Comparison of ENCODE assay signal across 11 cellular contexts in the genomic region with DNA sequence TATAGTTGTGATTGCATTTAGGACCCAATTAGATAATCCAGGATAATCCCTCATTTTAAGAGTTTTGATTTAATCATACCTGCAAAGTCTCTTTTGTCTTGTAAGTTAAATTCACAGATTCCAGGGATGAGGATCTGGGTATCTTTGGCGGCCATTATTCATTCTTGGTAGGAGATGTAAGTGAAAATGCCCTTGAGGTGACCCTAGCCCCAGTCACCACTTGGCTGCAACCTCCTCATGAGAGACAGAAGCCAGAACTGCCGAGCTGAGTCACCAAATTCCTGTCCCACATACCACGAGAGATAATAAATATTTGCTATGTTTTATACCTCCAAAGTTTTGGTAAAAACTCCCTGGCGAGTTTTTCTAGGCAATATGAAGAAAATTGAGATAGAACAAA.
DNase-seq lines count a peak whose midpoint lies in the region; ATAC-seq and TF ChIP-seq lines count a peak whose summit lies in the region.
"Had no signal": no experiment of that assay in that cellular context is flagged by ENCODE, and none has a peak within 500 bp of the region (broad histone marks: within the 10 kb centered on the region; RNA-seq: fewer than 3 reads in every experiment).

No MANE protein-coding gene starts in this region.

- H3K4me1 Mint-ChIP-seq in MCF 10A (ENCODE audit: insufficient read depth, unreplicated experiment): peaks cover 6% of the 10 kb centered on the region

- no peaks in the 10 kb centered on the region for H3K9me3 ChIP-seq in breast epithelium
- H3K9me3 ChIP-seq in adrenal gland (replicated peaks in 1 of 3): no peaks in the 10 kb centered on the region
- H3K9me3 ChIP-seq in stomach smooth muscle (ENCODE audit: control insufficient read depth in 2 of 2, low read length in 2 of 2): no peaks in the 10 kb centered on the region

- H3K36me3 ChIP-seq in breast epithelium: no peaks in the 10 kb centered on the region
- no peaks in the 10 kb centered on the region for H3K36me3 ChIP-seq in adrenal gland (replicated peaks in 1 of 2)
- H3K36me3 ChIP-seq in stomach smooth muscle (ENCODE audit: control insufficient read depth in 2 of 2, insufficient read depth in 2 of 2, low read length in 2 of 2): no peaks in the 10 kb centered on the region

- no peaks in the 10 kb centered on the region for H3K36me3 Mint-ChIP-seq in MCF 10A (ENCODE audit: insufficient read depth, unreplicated experiment)

- no peak overlapping the region for H3K27ac ChIP-seq in breast epithelium
- H3K27ac ChIP-seq in adrenal gland: peak overlapping the region in 2 of 5 donors; percentile 10
- peak overlapping the region; percentile 12 for H3K27ac ChIP-seq in stomach smooth muscle (ENCODE audit: low read length)
- H3K27ac ChIP-seq: 22Rv1 had no signal

- DNase-seq in MCF 10A (ENCODE audit: unreplicated experiment) (peak; percentile 33), breast epithelium (ENCODE audit: low spot score in 2 of 2) (no peak), adrenal gland (peak in 6 of 7 donors; percentile 52 to 71 (median 62)), left ventricle myocardium superior (peak; percentile 38), NCI-H748 (lab: John Stamatoyannopoulos, UW; ENCODE audit: unreplicated experiment) (no peak)
- DNase-seq in activated T-cell treated with anti-CD3 and anti-CD28 coated beads, Interleukin-2, amount 50 U/mL, for 48 hours: no peak
- DNase-seq: NCI-H2081 treated with DMSO at 0.1 percent for 48 hours, RPMI8226 had no signal

- no peaks in the 10 kb centered on the region for H3K4me1 ChIP-seq in breast epithelium
- H3K4me1 ChIP-seq in adrenal gland (replicated peaks in 1 of 2): no peaks in the 10 kb centered on the region
- peaks cover 4% of the 10 kb centered on the region for H3K4me1 ChIP-seq in stomach smooth muscle (ENCODE audit: control insufficient read depth, insufficient read depth, low read length)

- POLR2A ChIA-PET in MCF 10A (lab: Yijun Ruan, JAX): interaction anchor here (0.7 to 1.2 kb wide), 4 partner anchors 11 to 27 kb away, joined by 3 read pairs; no protein-coding TSS in a partner anchor

- no peak overlapping the region for H3K27ac Mint-ChIP-seq in MCF 10A (ENCODE audit: low read depth, unreplicated experiment)

- H3K9me3 Mint-ChIP-seq in MCF 10A (ENCODE audit: unreplicated experiment): no peaks in the 10 kb centered on the region

- TF ChIP-seq POLR2A in breast epithelium (IDR thresholded peaks at IDR 0.05) (no peak), adrenal gland (IDR thresholded peaks at IDR 0.05) (no peak)

- 36 to 40% (median 40%) methylated on average over 4 of the region's 4 CpGs for WGBS in adrenal gland, 4 donors

- no TSS peak for BruUV-seq in MCF 10A (replicated peaks; lab: Mats Ljungman, UMichigan)

- no peak overlapping the region for H3K4me3 ChIP-seq in breast epithelium
- H3K4me3 ChIP-seq in adrenal gland: no peak overlapping the region
- H3K4me3 ChIP-seq in stomach smooth muscle (ENCODE audit: low read length in 2 of 2): no peak overlapping the region

- H3K27me3 ChIP-seq in breast epithelium: no peaks in the 10 kb centered on the region
- H3K27me3 ChIP-seq in adrenal gland: no peaks in the 10 kb centered on the region
- H3K27me3 ChIP-seq in stomach smooth muscle (ENCODE audit: control insufficient read depth in 1 of 2, insufficient read depth in 2 of 2, low read length in 2 of 2): no peaks in the 10 kb centered on the region

- no peak overlapping the region for H3K4me3 Mint-ChIP-seq in MCF 10A (ENCODE audit: unreplicated experiment)

- ATAC-seq in left ventricle myocardium superior (peak; percentile 82), HG02798 (IDR thresholded peaks at IDR 0.05; ENCODE audit: poor library complexity, unreplicated experiment) (no peak)

- no peak for TF ChIP-seq CTCF in MCF 10A (IDR thresholded peaks at IDR 0.05; ENCODE audit: unreplicated experiment)
- no peak for TF ChIP-seq CTCF in breast epithelium (IDR thresholded peaks at IDR 0.05)
- TF ChIP-seq CTCF in adrenal gland (IDR thresholded peaks at IDR 0.05): no peak

- H3K27me3 Mint-ChIP-seq in MCF 10A (ENCODE audit: insufficient read depth, unreplicated experiment): no peaks in the 10 kb centered on the region

- CTCF ChIA-PET in MCF 10A (lab: Yijun Ruan, JAX): interaction anchor here (0.6 kb wide), 1 partner anchor 332 kb away, joined by 4 read pairs; no protein-coding TSS in a partner anchor

- H3K9ac ChIP-seq in stomach smooth muscle (ENCODE audit: low read length in 2 of 2): no peak overlapping the region

- intact Hi-C loops in MCF 10A (cut with micrococcal nuclease) (no loop called here), breast epithelium (cut with DNase I; ENCODE audit: low total_unique reads) (no loop called here), adrenal gland (cut with DNase I) (no loop called here), left ventricle myocardium superior (cut with micrococcal nuclease) (no loop called here)

Comparison
In these comparisons a context has a peak if more than half of its experiments do, and no peak if none do; other contexts are left out.
1. DNase-seq: peak in MCF 10A (single experiment), adrenal gland (6 of 7) and left ventricle myocardium superior (single experiment); none in breast epithelium (0 of 2), activated T-cell treated with anti-CD3 and anti-CD28 coated beads, Interleukin-2, amount 50 U/mL, for 48 hours (0 of 2) and NCI-H748 (single experiment).